15 cellular contexts compared by ENCODE assay signal in genomic region chr18:30457156-30457555, GRCh38.
"Had no signal": no experiment of that assay in that cellular context is flagged by ENCODE, and none has a peak within 500 bp of the region (broad histone marks: within the 10 kb centered on the region; RNA-seq: fewer than 3 reads in every experiment).

No MANE protein-coding gene starts in this region.

- H3K4me1 ChIP-seq: ascending aorta, parathyroid adenoma had no signal

- H3K27me3 Mint-ChIP-seq: activated CD4-positive, alpha-beta memory T cell treated with anti-CD3 and anti-CD28 coated beads, Interleukin-2, amount 10 ng/mL, durations not matched to agents 7 days and 5 days; activated CD4-positive, alpha-beta T cell treated with anti-CD3 and anti-CD28 coated beads for 36 hours; activated naive CD4-positive, alpha-beta T cell treated with anti-CD3 and anti-CD28 coated beads, Interleukin-2, amount 10 ng/mL, durations not matched to agents 7 days and 5 days; activated T-cell treated with anti-CD3 and anti-CD28 coated beads, Interleukin-2, amount 50 U/mL, for 24 hours; memory B cell; naive thymus-derived CD8-positive, alpha-beta T cell had no signal

- H3K9me3 ChIP-seq: ascending aorta, mucosa of descending colon, thoracic aorta had no signal

- H3K36me3 Mint-ChIP-seq: activated naive CD4-positive, alpha-beta T cell treated with anti-CD3 and anti-CD28 coated beads, Interleukin-2, amount 10 ng/mL, durations not matched to agents 7 days and 5 days; memory B cell; stimulated activated effector memory CD8-positive, alpha-beta T cell treated with anti-CD3 and anti-CD28 coated beads, Interleukin-12 subunit alpha, Interleukin-12 subunit beta, amount 100 ng/mL, for 72 hours had no signal

- H3K36me3 ChIP-seq: ascending aorta, thoracic aorta had no signal

- H3K27me3 ChIP-seq: ascending aorta, hepatocyte had no signal

- H3K27ac ChIP-seq: ascending aorta, hepatocyte, parathyroid adenoma, thoracic aorta had no signal

- H3K4me3 Mint-ChIP-seq: activated CD4-positive, alpha-beta memory T cell treated with anti-CD3 and anti-CD28 coated beads, Interleukin-2, amount 10 ng/mL, durations not matched to agents 7 days and 5 days; activated CD4-positive, alpha-beta T cell treated with anti-CD3 and anti-CD28 coated beads for 36 hours; activated naive CD4-positive, alpha-beta T cell treated with anti-CD3 and anti-CD28 coated beads, Interleukin-2, amount 10 ng/mL, durations not matched to agents 7 days and 5 days; activated T-cell treated with anti-CD3 and anti-CD28 coated beads, Interleukin-2, amount 50 U/mL, for 24 hours; memory B cell; naive thymus-derived CD8-positive, alpha-beta T cell; stimulated activated effector memory CD8-positive, alpha-beta T cell treated with anti-CD3 and anti-CD28 coated beads, Interleukin-12 subunit alpha, Interleukin-12 subunit beta, amount 100 ng/mL, for 72 hours had no signal

- H3K27ac Mint-ChIP-seq: activated CD4-positive, alpha-beta memory T cell treated with anti-CD3 and anti-CD28 coated beads, Interleukin-2, amount 10 ng/mL, durations not matched to agents 7 days and 5 days; activated CD4-positive, alpha-beta T cell treated with anti-CD3 and anti-CD28 coated beads for 36 hours; activated naive CD4-positive, alpha-beta T cell treated with anti-CD3 and anti-CD28 coated beads, Interleukin-2, amount 10 ng/mL, durations not matched to agents 7 days and 5 days; activated T-cell treated with anti-CD3 and anti-CD28 coated beads, Interleukin-2, amount 50 U/mL, for 24 hours; memory B cell; naive thymus-derived CD8-positive, alpha-beta T cell; stimulated activated effector memory CD8-positive, alpha-beta T cell treated with anti-CD3 and anti-CD28 coated beads, Interleukin-12 subunit alpha, Interleukin-12 subunit beta, amount 100 ng/mL, for 72 hours had no signal

- H3K4me3 ChIP-seq: ascending aorta, hepatocyte, mucosa of descending colon, thoracic aorta had no signal

- ATAC-seq: activated CD4-positive, alpha-beta T cell treated with anti-CD3 and anti-CD28 coated beads for 36 hours; left lobe of liver; mucosa of descending colon; naive thymus-derived CD8-positive, alpha-beta T cell; stimulated activated effector memory CD8-positive, alpha-beta T cell treated with anti-CD3 and anti-CD28 coated beads, Interleukin-12 subunit alpha, Interleukin-12 subunit beta, amount 100 ng/mL, for 72 hours had no signal

- FAIRE-seq: bronchial epithelial cell, keratinocyte had no signal

- H3K4me1 Mint-ChIP-seq: activated CD4-positive, alpha-beta memory T cell treated with anti-CD3 and anti-CD28 coated beads, Interleukin-2, amount 10 ng/mL, durations not matched to agents 7 days and 5 days; activated CD4-positive, alpha-beta T cell treated with anti-CD3 and anti-CD28 coated beads for 36 hours; activated naive CD4-positive, alpha-beta T cell treated with anti-CD3 and anti-CD28 coated beads, Interleukin-2, amount 10 ng/mL, durations not matched to agents 7 days and 5 days; memory B cell; naive thymus-derived CD8-positive, alpha-beta T cell; stimulated activated effector memory CD8-positive, alpha-beta T cell treated with anti-CD3 and anti-CD28 coated beads, Interleukin-12 subunit alpha, Interleukin-12 subunit beta, amount 100 ng/mL, for 72 hours had no signal

- DNase-seq: activated CD4-positive, alpha-beta memory T cell treated with anti-CD3 and anti-CD28 coated beads, Interleukin-2, amount 10 ng/mL, durations not matched to agents 7 days and 5 days; activated CD4-positive, alpha-beta T cell treated with anti-CD3 and anti-CD28 coated beads for 36 hours; activated naive CD4-positive, alpha-beta T cell treated with anti-CD3 and anti-CD28 coated beads, Interleukin-2, amount 10 ng/mL, durations not matched to agents 7 days and 5 days; activated T-cell treated with anti-CD3 and anti-CD28 coated beads, Interleukin-2, amount 50 U/mL, for 24 hours; mucosa of descending colon; naive thymus-derived CD8-positive, alpha-beta T cell had no signal
